Comparison of ENCODE assay signal across 1 cellular context in the genomic region with DNA sequence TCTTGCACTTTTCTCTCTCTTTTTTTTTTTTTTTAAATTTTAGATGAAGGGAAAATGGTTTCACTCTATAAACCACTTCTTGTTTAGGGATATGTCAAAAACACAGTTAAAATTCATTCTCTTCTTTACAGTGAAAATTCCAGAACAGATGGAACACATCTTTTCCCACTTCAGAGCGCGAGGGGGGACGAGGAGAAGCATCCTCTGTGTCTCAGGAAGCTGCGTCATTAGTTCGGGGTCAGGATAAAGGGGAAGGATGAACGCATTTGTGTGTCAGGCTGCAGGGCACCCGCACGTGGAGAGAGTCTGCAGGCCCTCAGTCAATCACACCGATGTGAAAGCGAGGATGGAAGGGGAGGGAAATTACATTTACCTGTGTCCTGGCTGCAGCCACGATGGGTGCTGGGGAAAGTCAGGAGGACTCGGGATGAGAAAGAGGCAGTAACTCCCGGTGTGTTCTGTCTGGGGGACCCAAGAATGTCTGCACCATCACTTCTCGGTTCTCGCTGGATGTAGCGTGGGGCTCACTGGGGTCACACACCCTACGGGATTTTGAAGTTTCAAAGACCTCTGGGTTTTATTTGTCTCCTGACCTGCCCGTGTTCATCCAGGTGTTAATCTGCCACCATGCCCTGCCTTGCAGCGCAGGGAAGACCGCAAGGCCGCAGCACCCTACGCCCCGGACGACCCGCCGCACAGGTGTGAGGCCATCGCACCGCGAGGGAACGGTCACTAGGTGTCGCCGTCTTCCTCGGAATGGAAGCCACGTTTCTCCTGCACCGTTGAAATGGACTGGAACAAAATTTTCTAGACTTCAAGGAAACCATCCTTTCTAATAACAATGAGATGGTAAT.
TF ChIP-seq lines count a peak whose summit lies in the region.

No MANE protein-coding gene starts in this region.

TF ChIP-seq in HepG2, 621 proteins besides CTCF, POLR2A, EP300 and RAD21 (continued from another document):
- TF ChIP-seq ZNF687 (CRISPR knock-in tag; IDR thresholded peaks at IDR 0.05) (peak; percentile 31; the same call in 1 of the 2 replicates), ZNF274 (CRISPR knock-in tag; IDR thresholded peaks at IDR 0.05) (0 out of 2 replicates have a peak, but pooled peaks have one; percentile 24), AHR (CRISPR knock-in tag; IDR thresholded peaks at IDR 0.05) (0 out of 2 replicates have a peak, but pooled peaks have one; percentile 34), ZSCAN9 (CRISPR knock-in tag; IDR thresholded peaks at IDR 0.05; ENCODE audit: borderline replicate concordance) (no peak), FOSL2 (CRISPR knock-in tag; IDR thresholded peaks at IDR 0.05) (peak; percentile 19; the same call in 1 of the 2 replicates), NR2F6 (IDR thresholded peaks at IDR 0.05) (no peak), NR2F6 (CRISPR knock-in tag; IDR thresholded peaks at IDR 0.05) (peak; percentile 10; the same call in 1 of the 2 replicates), XRCC5 (optimal IDR thresholded peaks at IDR 0.05; ENCODE audit: low read length) (peak; percentile 48), ZNF513 (CRISPR knock-in tag; conservative IDR thresholded peaks at IDR 0.05) (no peak)
TF ChIP-seq in HepG2: peak in this region for 17.
